In genomic region chr12:116980083-116980482, GRCh38 we compare ENCODE assay signal across 21 cellular contexts.
"Had no signal": no experiment of that assay in that cellular context is flagged by ENCODE, and none has a peak within 500 bp of the region (broad histone marks: within the 10 kb centered on the region; RNA-seq: fewer than 3 reads in every experiment).

No MANE protein-coding gene starts in this region.

- DNase-seq: activated CD4-positive, alpha-beta T cell treated with anti-CD3 and anti-CD28 coated beads for 4 hours; activated CD8-positive, alpha-beta T cell treated with anti-CD3 and anti-CD28 coated beads for 36 hours; activated gamma-delta T cell treated with Interleukin-2 at 50 U/mL for 16 hours; amygdala; body of pancreas; caudate nucleus; left ventricle myocardium inferior; natural killer cell; right cardiac atrium; stimulated activated CD4-positive, alpha-beta T cell treated with anti-CD3 and anti-CD28 coated beads, Interleukin-4, amount 100 ng/mL, for 4 hours; stimulated activated CD8-positive, alpha-beta memory T cell treated with anti-CD3 and anti-CD28 coated beads, Interleukin-4, amount 100 ng/mL, for 48 hours; stimulated activated naive CD4-positive, alpha-beta T cell treated with Interleukin-2 at 50 U/mL for 16 hours; T-helper 1 cell; transverse colon had no signal

- H3K9me3 Mint-ChIP-seq: activated CD8-positive, alpha-beta T cell treated with anti-CD3 and anti-CD28 coated beads for 36 hours; memory B cell; natural killer cell; WTC11 had no signal

- H3K4me2 ChIP-seq: hepatocyte had no signal

- H3K4me1 ChIP-seq: body of pancreas, left ventricle myocardium inferior, transverse colon had no signal

- H3K4me3 ChIP-seq: body of pancreas, esophagus muscularis mucosa, hepatocyte, left ventricle myocardium inferior, skin epidermis, transverse colon had no signal

- H3K27me3 Mint-ChIP-seq: activated CD8-positive, alpha-beta T cell treated with anti-CD3 and anti-CD28 coated beads for 36 hours; activated naive CD8-positive, alpha-beta T cell; memory B cell had no signal

- H3K4me3 Mint-ChIP-seq: activated CD8-positive, alpha-beta T cell treated with anti-CD3 and anti-CD28 coated beads for 36 hours; activated naive CD8-positive, alpha-beta T cell; memory B cell; natural killer cell; WTC11 had no signal

- H3K9me3 ChIP-seq: body of pancreas, esophagus muscularis mucosa, left ventricle myocardium inferior, neutrophil, transverse colon had no signal

- ATAC-seq: activated CD8-positive, alpha-beta T cell treated with anti-CD3 and anti-CD28 coated beads for 36 hours; body of pancreas; natural killer cell; right cardiac atrium; WTC11 had no signal

- H3K79me2 ChIP-seq: hepatocyte had no signal

- H2AFZ ChIP-seq: hepatocyte had no signal

- H3K27ac ChIP-seq: body of pancreas, esophagus muscularis mucosa, hepatocyte, left ventricle myocardium inferior, neutrophil, skin epidermis, transverse colon had no signal

- H3K36me3 ChIP-seq: neutrophil, transverse colon had no signal

- H3K27me3 ChIP-seq: body of pancreas, esophagus muscularis mucosa, hepatocyte, neutrophil, transverse colon had no signal

- H3K27ac Mint-ChIP-seq: activated CD8-positive, alpha-beta T cell treated with anti-CD3 and anti-CD28 coated beads for 36 hours; activated naive CD8-positive, alpha-beta T cell; memory B cell; natural killer cell; WTC11 had no signal
